9 cellular contexts compared by ENCODE assay signal in the genomic region with DNA sequence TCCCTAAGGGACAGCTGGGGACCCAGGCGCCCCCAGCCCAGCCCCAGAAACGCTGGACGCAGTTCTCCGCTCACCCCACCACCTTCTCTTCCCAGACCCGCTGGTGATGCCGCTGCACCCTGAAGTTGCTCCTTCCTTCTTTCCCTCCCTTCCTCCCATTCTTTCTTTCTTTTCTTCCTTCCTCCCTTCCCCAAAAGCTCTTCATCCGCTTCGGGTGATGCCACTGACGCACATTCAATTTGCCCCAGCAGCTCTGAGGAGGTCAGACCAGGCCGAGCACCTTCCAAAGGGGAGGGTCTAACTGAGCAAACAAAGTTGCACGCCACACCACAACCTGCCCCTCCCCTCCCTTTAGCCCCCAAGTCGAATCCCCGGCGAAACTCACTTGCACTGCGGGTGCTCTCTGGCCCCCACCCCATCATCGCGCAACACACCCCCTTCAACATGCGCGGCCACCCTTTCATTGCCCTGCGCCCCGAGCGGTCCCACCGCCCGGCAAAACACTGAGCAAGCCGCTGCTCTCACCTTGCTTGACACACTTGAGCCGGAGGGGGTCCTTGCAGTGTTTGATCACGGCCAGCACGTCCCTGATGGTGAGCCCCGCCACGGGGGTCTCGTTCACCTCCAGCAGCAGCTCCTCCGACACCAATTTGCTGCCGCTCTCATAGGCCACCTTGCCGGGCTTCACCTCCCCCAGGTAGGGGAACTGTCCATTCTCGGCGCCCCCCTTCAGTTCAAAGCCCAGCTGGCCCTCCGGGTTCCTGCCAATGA. TPM values are rescaled to one million over a fixed set of nuclear protein-coding genes. Genes with fewer than 3 reads are reported as not detected.
DNase-seq lines count a peak whose midpoint lies in the region; ATAC-seq and TF ChIP-seq lines count a peak whose summit lies in the region.
"Had no signal": no experiment of that assay in that cellular context is flagged by ENCODE, and none has a peak within 500 bp of the region (broad histone marks: within the 10 kb centered on the region; RNA-seq: fewer than 3 reads in every experiment).

No MANE protein-coding gene starts in this region.

- TF ChIP-seq CTCF in AG09309 (IDR thresholded peaks at IDR 0.05; ENCODE audit: control insufficient read depth, insufficient read depth, low read depth, low read length, missing control alignments) (no peak), lower leg skin (IDR thresholded peaks at IDR 0.05) (no peak), thoracic aorta (IDR thresholded peaks at IDR 0.05) (no peak)

- peaks cover 6 to 25% of the 10 kb centered on the region in 2 donors for H3K4me1 ChIP-seq in thoracic aorta (ENCODE audit: control insufficient read depth in 1 of 2, low read depth in 2 of 2)

- no peaks in the 10 kb centered on the region for H3K27me3 ChIP-seq in thoracic aorta (replicated peaks; ENCODE audit: insufficient read depth)

- DNase-seq in AG09309 (ENCODE audit: low read depth), result no peak
- peak; percentile 27 for DNase-seq in LHCN-M2 (ENCODE audit: low read depth)
- DNase-seq in ecto neural progenitor cell (ENCODE audit: low spot score), result peak; percentile 62
- DNase-seq in lower leg skin (ENCODE audit: low spot score in 2 of 2), result peak; percentile 15 to 87
- no peak for DNase-seq in thoracic aorta (ENCODE audit: low spot score)
- no peak for DNase-seq in cortex of kidney (lab: John Stamatoyannopoulos, UW)
- no peak for DNase-seq in activated CD4-positive, CD25-positive, alpha-beta regulatory T cell treated with anti-CD3 and anti-CD28 coated beads, Interleukin-2, amount 50 U/mL, for 72 hours

- WGBS in lower leg skin, 2 donors, result 1 to 2% methylated on average over 35 to 37 of the region's 37 CpGs

- H3K27ac ChIP-seq in thoracic aorta, result peak overlapping the region; percentile 92 to 96

- H3K36me3 ChIP-seq in thoracic aorta, result no peaks in the 10 kb centered on the region

- H3K9me3 ChIP-seq in thoracic aorta, result no peaks in the 10 kb centered on the region

- H3K4me3 ChIP-seq in AG09309 (ENCODE audit: control insufficient read depth, low read depth, low read length), result peak overlapping the region; percentile 85
- peak overlapping the region; percentile 63 for H3K4me3 ChIP-seq in lower leg skin (ENCODE audit: low read depth, poor library complexity, severe bottlenecking)
- H3K4me3 ChIP-seq in thoracic aorta, result peak overlapping the region; percentile 90
- H3K4me3 ChIP-seq: GM12878 had no signal

- intact Hi-C loops in lower leg skin (cut with DNase I; ENCODE audit: low total_unique reads), result no loop called here

- ATAC-seq in thoracic aorta (ENCODE audit: insufficient number of reproducible peaks, low FRiP score, low read depth) (peak; percentile 13), GM19328 (IDR thresholded peaks at IDR 0.05; ENCODE audit: unreplicated experiment) (no peak)
- ATAC-seq: GM12878 had no signal

- TF ChIP-seq POLR2A in lower leg skin (IDR thresholded peaks at IDR 0.05), result no peak

RNA-seq across cellular contexts. Expression of a gene that starts 0.8 kb away (rescaled TPM):
- 2.4 and 3.6 TPM in 2 replicates for total RNA-seq in LHCN-M2 (2014; rRNA removed)
- 1.6 TPM for polyA plus RNA-seq in LHCN-M2 (2012)
- 1 to 10 TPM; 1.6 to 3.0 (median 2.1) TPM for total RNA-seq in lower leg skin
- 10 to 100 TPM; 18.3 to 31.8 TPM for total RNA-seq in thoracic aorta

Comparison
In these comparisons a context has a peak if more than half of its experiments do, and no peak if none do; other contexts are left out.
1. DNase-seq: peak in LHCN-M2 (single experiment), ecto neural progenitor cell (single experiment) and lower leg skin (2 of 2); none in AG09309 (single experiment), thoracic aorta (single experiment), cortex of kidney (single experiment) and activated CD4-positive, CD25-positive, alpha-beta regulatory T cell treated with anti-CD3 and anti-CD28 coated beads, Interleukin-2, amount 50 U/mL, for 72 hours (single experiment).
2. Peak in every context shown above with its lines, with median percentiles within 50 percentile points of each other: H3K4me3 ChIP-seq.